In the genomic region with DNA sequence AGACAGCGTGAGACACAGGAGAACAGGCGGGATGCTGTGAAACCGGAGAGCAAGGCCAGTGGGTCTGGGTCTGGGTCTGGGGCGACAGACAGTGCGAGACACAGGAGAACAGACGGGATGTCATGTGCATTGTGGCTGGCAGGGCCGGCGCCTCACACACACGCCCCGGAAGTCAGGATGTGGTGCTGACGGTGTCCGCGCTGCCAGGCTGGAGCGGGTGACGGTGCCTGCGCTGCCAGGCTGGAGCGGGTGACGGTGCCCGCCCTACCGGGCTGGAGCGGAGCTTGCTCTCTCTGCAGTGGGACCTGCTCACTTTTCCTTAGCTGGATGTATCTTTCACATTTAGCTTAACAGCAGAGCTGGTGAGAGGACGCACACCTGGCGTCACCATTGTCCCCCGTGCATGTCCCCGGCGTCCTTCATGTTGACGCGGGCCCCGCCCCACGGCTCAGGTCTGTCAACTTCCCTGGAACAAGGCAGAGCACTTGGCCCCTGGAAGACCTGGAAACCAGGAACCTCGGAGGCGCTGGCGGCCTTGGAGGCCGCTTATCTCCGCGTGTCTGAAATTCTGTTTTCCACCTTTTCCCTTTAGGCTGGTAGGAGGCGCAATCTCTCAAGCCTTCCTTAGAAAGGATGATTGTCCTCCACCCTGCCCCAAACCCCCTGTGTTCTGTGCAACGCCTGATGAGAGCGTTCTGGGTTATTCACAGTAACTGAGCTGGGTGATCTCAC, we compare ENCODE assay signal across 10 cellular contexts. TPM values are rescaled to one million over a fixed set of nuclear protein-coding genes. Genes with fewer than 3 reads are reported as not detected.
DNase-seq lines count a peak whose midpoint lies in the region; ATAC-seq and TF ChIP-seq lines count a peak whose summit lies in the region.
"Had no signal": no experiment of that assay in that cellular context is flagged by ENCODE, and none has a peak within 500 bp of the region (broad histone marks: within the 10 kb centered on the region; RNA-seq: fewer than 3 reads in every experiment).

No MANE protein-coding gene starts in this region.

- H3F3A ChIP-seq in smooth muscle cell (ENCODE audit: low read depth) (peaks cover 5% of the 10 kb centered on the region), MM.1S (ENCODE audit: insufficient read depth, low read length) (no peaks in the 10 kb centered on the region)

- peaks cover 18% of the 10 kb centered on the region for H3K79me2 ChIP-seq in hepatocyte
- H3K79me2 ChIP-seq in smooth muscle cell (ENCODE audit: low read depth): peaks cover 17% of the 10 kb centered on the region
- H3K79me2 ChIP-seq in MM.1S (ENCODE audit: low read length): peaks cover 17% of the 10 kb centered on the region; the same call in 1 of the 2 replicates

- H3K27ac ChIP-seq in hepatocyte (peak overlapping the region; percentile 76), smooth muscle cell (ENCODE audit: low read depth) (no peak overlapping the region), MM.1S (ENCODE audit: low read length) (no peak overlapping the region)
- H3K27ac ChIP-seq: foreskin keratinocyte had no signal

- H3K9me2 ChIP-seq in hepatocyte (replicated peaks; ENCODE audit: insufficient read depth) (no peaks in the 10 kb centered on the region), MM.1S (replicated peaks; ENCODE audit: insufficient read depth, low read length) (no peaks in the 10 kb centered on the region)

- H4K20me1 ChIP-seq in hepatocyte (ENCODE audit: insufficient read depth, poor library complexity, severe bottlenecking): no peaks in the 10 kb centered on the region
- no peaks in the 10 kb centered on the region for H4K20me1 ChIP-seq in smooth muscle cell (ENCODE audit: low read depth)
- H4K20me1 ChIP-seq in MM.1S (ENCODE audit: insufficient read depth, low read length): no peaks in the 10 kb centered on the region

- H3K36me3 ChIP-seq in hepatocyte (replicated peaks; ENCODE audit: insufficient read depth, low read depth): no peaks in the 10 kb centered on the region
- no peaks in the 10 kb centered on the region for H3K36me3 ChIP-seq in smooth muscle cell (ENCODE audit: low read depth)
- no peaks in the 10 kb centered on the region for H3K36me3 ChIP-seq in MM.1S (replicated peaks; ENCODE audit: insufficient read depth, low read length)

- H3K9ac ChIP-seq in smooth muscle cell (ENCODE audit: low read depth) (no peak overlapping the region), MM.1S (ENCODE audit: low read length) (no peak overlapping the region)

- H3K9me3 ChIP-seq in hepatocyte (ENCODE audit: low read depth) (no peaks in the 10 kb centered on the region), smooth muscle cell (replicated peaks; ENCODE audit: low read depth) (no peaks in the 10 kb centered on the region), MM.1S (replicated peaks; ENCODE audit: insufficient read depth, low read length) (no peaks in the 10 kb centered on the region)

- peak; percentile 16; the same call in 1 of the 2 replicates for TF ChIP-seq CTCF in LNCAP (IDR thresholded peaks at IDR 0.05)
- no peak for TF ChIP-seq CTCF in hepatocyte (IDR thresholded peaks at IDR 0.05; ENCODE audit: poor library complexity)
- no peak for TF ChIP-seq CTCF in smooth muscle cell (IDR thresholded peaks at IDR 0.05; ENCODE audit: borderline replicate concordance, insufficient read depth, poor library complexity, severe bottlenecking)
- no peak for TF ChIP-seq CTCF in MM.1S (IDR thresholded peaks at IDR 0.05; ENCODE audit: low read length)

- WGBS in hepatocyte (ENCODE audit: low lambda C conversion rate, missing lambda C conversion rate): 93% methylated on average over 38 of the region's 39 CpGs
- WGBS in smooth muscle cell (ENCODE audit: low lambda C conversion rate): 95% methylated on average over 32 of the region's 39 CpGs

- no peak overlapping the region for H3K4me3 ChIP-seq in hepatocyte
- no peak overlapping the region for H3K4me3 ChIP-seq in smooth muscle cell
- no peak overlapping the region for H3K4me3 ChIP-seq in MM.1S (ENCODE audit: low read length)

- H3K4me1 ChIP-seq in hepatocyte (ENCODE audit: insufficient read depth) (peaks cover 24% of the 10 kb centered on the region), smooth muscle cell (ENCODE audit: low read depth) (peaks cover 17% of the 10 kb centered on the region), MM.1S (ENCODE audit: low read length) (no peaks in the 10 kb centered on the region)

- H2AFZ ChIP-seq in hepatocyte: no peak overlapping the region
- H2AFZ ChIP-seq in smooth muscle cell (ENCODE audit: low read depth): no peak overlapping the region
- H2AFZ ChIP-seq in MM.1S (ENCODE audit: low read length): no peak overlapping the region

- ATAC-seq in GM19351 (IDR thresholded peaks at IDR 0.05; ENCODE audit: unreplicated experiment): no peak
- ATAC-seq: foreskin keratinocyte had no signal

- H3K27me3 ChIP-seq in hepatocyte (no peaks in the 10 kb centered on the region), smooth muscle cell (ENCODE audit: low read depth) (no peaks in the 10 kb centered on the region), MM.1S (replicated peaks; ENCODE audit: insufficient read depth, low read length) (no peaks in the 10 kb centered on the region)
- H3K27me3 ChIP-seq: foreskin keratinocyte had no signal

- H3K4me2 ChIP-seq in hepatocyte (no peak overlapping the region), smooth muscle cell (no peak overlapping the region), MM.1S (ENCODE audit: low read depth, low read length) (no peak overlapping the region)

- peak; percentile 74 for DNase-seq in activated CD8-positive, alpha-beta memory T cell treated with anti-CD3 and anti-CD28 coated beads, Interleukin-2, amount 50 U/mL, for 1 hour (ENCODE audit: extremely low read depth)
- DNase-seq in hepatocyte (ENCODE audit: low spot score): peak; percentile 51
- DNase-seq in stimulated activated CD8-positive, alpha-beta memory T cell treated with anti-CD3 and anti-CD28 coated beads, Interleukin-2, amount 100 ng/mL, for 48 hours (ENCODE audit: low read depth in 2 of 2): peak; percentile 51 to 57
- DNase-seq in smooth muscle cell (lab: John Stamatoyannopoulos, UW; ENCODE audit: unreplicated experiment): no peak
- DNase-seq in MM.1S: no peak
- DNase-seq in midbrain (lab: John Stamatoyannopoulos, UW): no peak
- DNase-seq: foreskin keratinocyte had no signal

RNA-seq across cellular contexts. Expression of a gene that starts 43.1 kb away (rescaled TPM):
- total RNA-seq in hepatocyte: 0.12 and 0.27 TPM in 2 replicates
- polyA plus RNA-seq in hepatocyte: 0.49 and 2.1 TPM in 2 replicates
- 4.5 and 7.1 TPM in 2 replicates for total RNA-seq in smooth muscle cell
- 0.93 and 3.2 TPM in 2 replicates for polyA plus RNA-seq in smooth muscle cell
- total RNA-seq: NCI-H460 had no signal

Comparison
In these comparisons a context has a peak if more than half of its experiments do, and no peak if none do; other contexts are left out.
1. DNase-seq: peak in activated CD8-positive, alpha-beta memory T cell treated with anti-CD3 and anti-CD28 coated beads, Interleukin-2, amount 50 U/mL, for 1 hour (single experiment), hepatocyte (single experiment) and stimulated activated CD8-positive, alpha-beta memory T cell treated with anti-CD3 and anti-CD28 coated beads, Interleukin-2, amount 100 ng/mL, for 48 hours (2 of 2); none in smooth muscle cell (single experiment), MM.1S (single experiment) and midbrain (single experiment).